In genomic region chr11:70473873-70474690, GRCh38 we compare ENCODE assay signal across 32 cellular contexts.
"Had no signal": no experiment of that assay in that cellular context is flagged by ENCODE, and none has a peak within 500 bp of the region (broad histone marks: within the 10 kb centered on the region; RNA-seq: fewer than 3 reads in every experiment).

No MANE protein-coding gene starts in this region.

- H3K4me3 ChIP-seq: body of pancreas, breast epithelium, PC-9 had no signal

- H3K4me2 ChIP-seq: PC-9 had no signal

- H2AFZ ChIP-seq: PC-9 had no signal

- H3K27ac ChIP-seq: body of pancreas, breast epithelium, PC-9, RWPE1, WERI-Rb-1 had no signal

- H3K9me3 ChIP-seq: body of pancreas, breast epithelium had no signal

- ATAC-seq: activated CD8-positive, alpha-beta memory T cell treated with anti-CD3 and anti-CD28 coated beads, Interleukin-2, amount 10 ng/mL, durations not matched to agents 7 days and 5 days; body of pancreas; Right ventricle myocardium inferior had no signal

- H3K36me3 ChIP-seq: breast epithelium, WERI-Rb-1 had no signal

- H3K4me1 ChIP-seq: body of pancreas, breast epithelium had no signal

- DNase-seq: activated CD4-positive, alpha-beta memory T cell treated with anti-CD3 and anti-CD28 coated beads, Interleukin-2, amount 10 ng/mL, durations not matched to agents 7 days and 5 days; activated CD4-positive, alpha-beta T cell treated with anti-CD3 and anti-CD28 coated beads for 1 hour; activated CD4-positive, alpha-beta T cell treated with anti-CD3 and anti-CD28 coated beads for 48 hours; activated CD4-positive, CD25-positive, alpha-beta regulatory T cell; activated CD8-positive, alpha-beta memory T cell treated with anti-CD3 and anti-CD28 coated beads for 24 hours; activated CD8-positive, alpha-beta memory T cell treated with anti-CD3 and anti-CD28 coated beads, Interleukin-2, amount 10 ng/mL, durations not matched to agents 7 days and 5 days; activated CD8-positive, alpha-beta memory T cell treated with anti-CD3 and anti-CD28 coated beads, Interleukin-2, amount 50 U/mL, for 48 hours; activated gamma-delta T cell; activated naive CD4-positive, alpha-beta T cell treated with Interleukin-2 at 50 U/mL for 16 hours; activated naive CD8-positive, alpha-beta T cell treated with anti-CD3 and anti-CD28 coated beads, Interleukin-2, amount 10 ng/mL, durations not matched to agents 7 days and 5 days; activated T-cell treated with anti-CD3 and anti-CD28 coated beads, Interleukin-2, amount 50 U/mL, for 48 hours; amygdala; body of pancreas; caudate nucleus; Karpas-422; KBM-7; NCI-H1048; NCI-H1105 treated with DMSO at 0.1 percent for 48 hours; NCI-H1436; NCI-H1694; NCI-H1930; NCI-H345; NCI-H524 treated with DMSO at 0.1 percent for 48 hours; PC-9; SW 1271; T1000; WERI-Rb-1 had no signal

- H3K27me3 ChIP-seq: body of pancreas, breast epithelium had no signal

- FAIRE-seq: astrocyte, RCC 7860 had no signal
